1 cellular context compared by ENCODE assay signal in the genomic region with DNA sequence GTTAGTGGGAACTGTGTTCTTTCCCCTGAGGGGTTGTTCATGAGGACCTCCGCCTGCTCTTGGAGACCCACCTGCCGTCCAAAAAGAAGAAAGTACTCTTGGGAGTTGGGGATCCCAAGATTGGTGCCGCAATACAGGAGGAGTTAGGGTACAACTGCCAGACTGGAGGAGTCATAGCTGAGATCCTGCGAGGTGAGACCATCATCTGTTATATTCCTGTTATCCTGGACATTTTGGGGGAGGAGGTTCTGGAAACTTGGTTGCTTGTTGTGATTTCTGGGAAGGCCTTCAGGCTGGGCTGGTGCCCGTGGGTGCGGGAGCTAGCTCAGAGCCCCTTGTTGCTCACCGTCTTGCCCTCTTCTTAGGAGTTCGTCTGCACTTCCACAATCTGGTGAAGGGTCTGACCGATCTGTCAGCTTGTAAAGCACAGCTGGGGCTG.
A peak's percentile ranks its signal among the peaks of the same experiment; 100 is the strongest.
TF ChIP-seq lines count a peak whose summit lies in the region.

No MANE protein-coding gene starts in this region.

TF ChIP-seq in HepG2, 621 proteins besides CTCF, POLR2A, EP300 and RAD21 (continued from another document):
- TF ChIP-seq, protein P1, sequence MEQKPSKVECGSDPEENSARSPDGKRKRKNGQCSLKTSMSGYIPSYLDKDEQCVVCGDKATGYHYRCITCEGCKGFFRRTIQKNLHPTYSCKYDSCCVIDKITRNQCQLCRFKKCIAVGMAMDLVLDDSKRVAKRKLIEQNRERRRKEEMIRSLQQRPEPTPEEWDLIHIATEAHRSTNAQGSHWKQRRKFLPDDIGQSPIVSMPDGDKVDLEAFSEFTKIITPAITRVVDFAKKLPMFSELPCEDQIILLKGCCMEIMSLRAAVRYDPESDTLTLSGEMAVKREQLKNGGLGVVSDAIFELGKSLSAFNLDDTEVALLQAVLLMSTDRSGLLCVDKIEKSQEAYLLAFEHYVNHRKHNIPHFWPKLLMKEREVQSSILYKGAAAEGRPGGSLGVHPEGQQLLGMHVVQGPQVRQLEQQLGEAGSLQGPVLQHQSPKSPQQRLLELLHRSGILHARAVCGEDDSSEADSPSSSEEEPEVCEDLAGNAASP (CRISPR knock-in tag; IDR thresholded peaks at IDR 0.05; ENCODE audit: borderline replicate concordance): no peak
- TF ChIP-seq, protein P2, sequence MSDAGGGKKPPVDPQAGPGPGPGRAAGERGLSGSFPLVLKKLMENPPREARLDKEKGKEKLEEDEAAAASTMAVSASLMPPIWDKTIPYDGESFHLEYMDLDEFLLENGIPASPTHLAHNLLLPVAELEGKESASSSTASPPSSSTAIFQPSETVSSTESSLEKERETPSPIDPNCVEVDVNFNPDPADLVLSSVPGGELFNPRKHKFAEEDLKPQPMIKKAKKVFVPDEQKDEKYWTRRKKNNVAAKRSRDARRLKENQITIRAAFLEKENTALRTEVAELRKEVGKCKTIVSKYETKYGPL (CRISPR knock-in tag; IDR thresholded peaks at IDR 0.05): no peak
- TF ChIP-seq ISX (CRISPR knock-in tag; conservative IDR thresholded peaks at IDR 0.05): no peak
- no peak for TF ChIP-seq PHF21A (CRISPR knock-in tag; IDR thresholded peaks at IDR 0.05)
- 0 out of 2 replicates have a peak, but pooled peaks have one; percentile 45 for TF ChIP-seq ZBTB20 (CRISPR knock-in tag; IDR thresholded peaks at IDR 0.05; ENCODE audit: borderline replicate concordance, low read depth)
